Comparison of ENCODE assay signal across 7 cellular contexts in the genomic region with DNA sequence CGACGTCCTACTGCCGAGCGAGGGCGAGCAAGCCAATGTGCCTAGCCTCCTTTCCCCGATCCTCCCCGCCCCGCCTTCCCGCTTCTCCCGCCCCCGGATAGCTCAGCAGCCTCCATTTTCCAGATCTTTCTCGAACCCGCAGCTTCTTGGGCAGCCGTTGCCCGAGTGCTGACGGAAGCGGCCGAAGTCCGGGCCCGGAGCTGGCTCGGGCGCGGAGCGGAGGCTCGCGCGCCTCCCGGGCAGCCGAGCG. TPM values are rescaled to one million over a fixed set of nuclear protein-coding genes. Genes with fewer than 3 reads are reported as not detected.
A peak's percentile ranks its signal among the peaks of the same experiment; 100 is the strongest.
DNase-seq lines count a peak whose midpoint lies in the region; ATAC-seq and TF ChIP-seq lines count a peak whose summit lies in the region.

No MANE protein-coding gene starts in this region.

- TF ChIP-seq CTCF in DOHH2 (IDR thresholded peaks at IDR 0.05; ENCODE audit: low read depth, low read length, poor library complexity, severe bottlenecking) = no peak
- no peak for TF ChIP-seq CTCF in Peyer's patch (IDR thresholded peaks at IDR 0.05)

- H3K27me3 ChIP-seq in DOHH2 (ENCODE audit: control insufficient read depth, low read length) (peaks cover 55% of the 10 kb centered on the region), Peyer's patch (no peaks in the 10 kb centered on the region)

- H3K9me3 ChIP-seq in DOHH2 (ENCODE audit: control insufficient read depth, insufficient read depth, low read length) (no peaks in the 10 kb centered on the region), Peyer's patch (no peaks in the 10 kb centered on the region)

- peaks cover 18% of the 10 kb centered on the region for H3K4me1 Mint-ChIP-seq in central memory CD8-positive, alpha-beta T cell

- peak; percentile 17 to 89 (median 83) for DNase-seq in Peyer's patch
- no peak for DNase-seq in central memory CD8-positive, alpha-beta T cell (ENCODE audit: low spot score in 2 of 2)
- peak; percentile 94 for DNase-seq in kidney tubule cell (ENCODE audit: low spot score)
- peak; percentile 30 to 57 for DNase-seq in stimulated activated CD4-positive, alpha-beta T cell treated with anti-CD3 and anti-CD28 coated beads, Interleukin-15, amount 100 ng/mL, for 48 hours (ENCODE audit: low read depth in 2 of 2)

- peak overlapping the region; percentile 77 for H3K4me3 Mint-ChIP-seq in central memory CD8-positive, alpha-beta T cell

- H3K4me1 ChIP-seq in DOHH2 (ENCODE audit: control insufficient read depth, low read length) (peaks cover 17% of the 10 kb centered on the region), Peyer's patch (peaks cover 0 to 12% (median 2%) of the 10 kb centered on the region in 4 donors)

- no peaks in the 10 kb centered on the region for H3K79me2 ChIP-seq in DOHH2 (ENCODE audit: control insufficient read depth, low read length)

- ATAC-seq in GM19397 (IDR thresholded peaks at IDR 0.05; ENCODE audit: unreplicated experiment) (peak; percentile 80), HG03460 (IDR thresholded peaks at IDR 0.05; ENCODE audit: unreplicated experiment) (peak; percentile 71)
- no peak for ATAC-seq in central memory CD8-positive, alpha-beta T cell (replicated peaks; ENCODE audit: extremely low read depth, poor library complexity, severe bottlenecking)

- peaks cover 10% of the 10 kb centered on the region for H3F3A ChIP-seq in DOHH2 (ENCODE audit: control insufficient read depth, insufficient read depth)

- H3K9me2 ChIP-seq in DOHH2 (replicated peaks; ENCODE audit: control insufficient read depth, low read length) = no peaks in the 10 kb centered on the region

- H3K9me3 Mint-ChIP-seq in central memory CD8-positive, alpha-beta T cell = no peaks in the 10 kb centered on the region

- no peak overlapping the region for H3K27ac Mint-ChIP-seq in central memory CD8-positive, alpha-beta T cell (ENCODE audit: low read depth)

- peak overlapping the region; percentile 93 for H3K4me2 ChIP-seq in DOHH2 (ENCODE audit: low read length)

- H4K20me1 ChIP-seq in DOHH2 (ENCODE audit: control insufficient read depth, insufficient read depth, low read depth, low read length) = no peaks in the 10 kb centered on the region

- H3K27me3 Mint-ChIP-seq in central memory CD8-positive, alpha-beta T cell = peaks cover 75% of the 10 kb centered on the region

- TF ChIP-seq POLR2A in Peyer's patch (IDR thresholded peaks at IDR 0.05) = no peak

- H3K27ac ChIP-seq in DOHH2 (ENCODE audit: low read depth, low read length) (no peak overlapping the region), Peyer's patch (peak overlapping the region; percentile 26 to 71 (median 60))

- no peaks in the 10 kb centered on the region for H3K36me3 ChIP-seq in DOHH2 (ENCODE audit: control insufficient read depth, low read length)
- H3K36me3 ChIP-seq in Peyer's patch = no peaks in the 10 kb centered on the region

- peaks cover 4% of the 10 kb centered on the region for H3K36me3 Mint-ChIP-seq in central memory CD8-positive, alpha-beta T cell (ENCODE audit: insufficient read depth)

- peak overlapping the region; percentile 87 for H3K4me3 ChIP-seq in DOHH2 (ENCODE audit: low read length)
- H3K4me3 ChIP-seq in Peyer's patch = peak overlapping the region; percentile 39 to 76 (median 62)

RNA-seq across cellular contexts. Expression of a gene that starts 0.2 kb away (rescaled TPM):
- total RNA-seq in Peyer's patch = 1 to 10 TPM; 2.0 to 2.6 (median 2.4) TPM

RNA-seq across cellular contexts. Expression of a gene that starts 51.8 kb away (rescaled TPM):
- not detected for total RNA-seq in Peyer's patch

Comparison
In these comparisons a context has a peak if more than half of its experiments do, and no peak if none do; other contexts are left out.
1. DNase-seq: peak in Peyer's patch (3 of 3), kidney tubule cell (single experiment) and stimulated activated CD4-positive, alpha-beta T cell treated with anti-CD3 and anti-CD28 coated beads, Interleukin-15, amount 100 ng/mL, for 48 hours (2 of 2); none in central memory CD8-positive, alpha-beta T cell (0 of 2).